2 cellular contexts compared by ENCODE assay signal in genomic region chr22:36237462-36238347, GRCh38.
TF ChIP-seq lines count a peak whose summit lies in the region.

No MANE protein-coding gene starts in this region.

TF ChIP-seq in SK-N-SH, 30 proteins besides CTCF, POLR2A, EP300 and RAD21:
- TF ChIP-seq MAX (IDR thresholded peaks at IDR 0.05; ENCODE audit: low read depth) (no peak), ELF1 (IDR thresholded peaks at IDR 0.05) (no peak), RFX5 (IDR thresholded peaks at IDR 0.05; ENCODE audit: low read length) (no peak), SIN3A (IDR thresholded peaks at IDR 0.05; ENCODE audit: borderline replicate concordance, low read depth, low read length) (no peak), USF2 (IDR thresholded peaks at IDR 0.05; ENCODE audit: borderline replicate concordance, low read depth, low read length) (no peak), TEAD4 (IDR thresholded peaks at IDR 0.05; ENCODE audit: borderline replicate concordance, insufficient read depth) (no peak)

TF ChIP-seq in SK-N-SH treated with all-trans-retinoic acid at 6 μM for 48 hours, 23 proteins besides CTCF, POLR2A, EP300 and RAD21:
- no peak for TF ChIP-seq ZNF70 (CRISPR knock-in tag; IDR thresholded peaks at IDR 0.05)
- TF ChIP-seq TCF4 (CRISPR knock-in tag; IDR thresholded peaks at IDR 0.05; ENCODE audit: borderline replicate concordance): no peak
- no peak for TF ChIP-seq GLIS3 (CRISPR knock-in tag; IDR thresholded peaks at IDR 0.05)
- TF ChIP-seq ZFP3 (CRISPR knock-in tag; IDR thresholded peaks at IDR 0.05): no peak
- TF ChIP-seq POU6F1 (CRISPR knock-in tag; IDR thresholded peaks at IDR 0.05; ENCODE audit: borderline replicate concordance, low read depth): no peak
- TF ChIP-seq ZNF8 (CRISPR knock-in tag; IDR thresholded peaks at IDR 0.05): no peak
